In genomic region chr7:30351724-30352123, GRCh38 we compare ENCODE assay signal across 23 cellular contexts.
DNase-seq lines count a peak whose midpoint lies in the region; FAIRE-seq and TF ChIP-seq lines count a peak whose summit lies in the region.
"Had no signal": no experiment of that assay in that cellular context is flagged by ENCODE, and none has a peak within 500 bp of the region (broad histone marks: within the 10 kb centered on the region; RNA-seq: fewer than 3 reads in every experiment).

No MANE protein-coding gene starts in this region.

- 9 to 54% methylated on average over 2 of the region's 2 CpGs for WGBS in sigmoid colon, 2 donors

- intact Hi-C loops in endothelial cell of umbilical vein (cut with micrococcal nuclease) (no loop called here), sigmoid colon (cut with DNase I) (no loop called here), kidney (cut with DNase I) (no loop called here), dorsolateral prefrontal cortex (cut with DNase I) (no loop called here)

- no peak overlapping the region for H3K27ac ChIP-seq in endothelial cell of umbilical vein (ENCODE audit: insufficient read depth, low read depth, low read length)
- H3K27ac ChIP-seq in sigmoid colon = peak overlapping the region in 3 of 4 donors; percentile 34 to 61 (median 38)
- H3K27ac ChIP-seq in kidney (ENCODE audit: low read depth in 2 of 2, low read length in 2 of 2) = no peak overlapping the region
- H3K27ac ChIP-seq in dorsolateral prefrontal cortex = no peak overlapping the region
- H3K27ac ChIP-seq: 22Rv1, prostate gland, SJSA1 had no signal

- no peak overlapping the region for H2AFZ ChIP-seq in endothelial cell of umbilical vein (ENCODE audit: low read depth, low read length)

- dilution Hi-C loops in endothelial cell of umbilical vein (cut with MboI; ENCODE audit: extremely low pct_ligation_motif_present, low sequenced_read_pairs) = no loop called here

- TF ChIP-seq POLR2A in endothelial cell of umbilical vein (IDR thresholded peaks at IDR 0.05; ENCODE audit: low read depth, low read length) (no peak), sigmoid colon (IDR thresholded peaks at IDR 0.05) (no peak)

- H3K9me3 ChIP-seq in endothelial cell of umbilical vein (replicated peaks; ENCODE audit: control insufficient read depth, insufficient read depth, low read length) (no peaks in the 10 kb centered on the region), sigmoid colon (no peaks in the 10 kb centered on the region), kidney (ENCODE audit: control insufficient read depth in 1 of 2, low read length in 2 of 2) (no peaks in the 10 kb centered on the region)
- H3K9me3 ChIP-seq: prostate gland, SJSA1, tibial nerve had no signal

- H3K9me1 ChIP-seq in endothelial cell of umbilical vein (replicated peaks; ENCODE audit: control insufficient read depth, extremely low read depth, insufficient read depth, low read length) = no peaks in the 10 kb centered on the region

- H3K9ac ChIP-seq in endothelial cell of umbilical vein (replicated peaks; ENCODE audit: extremely low read depth, insufficient read depth, low read length) = no peak overlapping the region
- no peak overlapping the region for H3K9ac ChIP-seq in kidney (ENCODE audit: low read length in 2 of 2)

- POLR2A ChIA-PET in endothelial cell of umbilical vein (lab: Charles Lee) = no interaction called here

- no peak for TF ChIP-seq EP300 in sigmoid colon (IDR thresholded peaks at IDR 0.05)

- no TSS peak for BruUV-seq in endothelial cell of umbilical vein (replicated peaks; lab: Mats Ljungman, UMichigan)

- H3K4me2 ChIP-seq in endothelial cell of umbilical vein (ENCODE audit: insufficient read depth, low read length) = no peak overlapping the region

- H3K79me2 ChIP-seq in endothelial cell of umbilical vein (ENCODE audit: control insufficient read depth, insufficient read depth, low read length) = no peaks in the 10 kb centered on the region

- CTCF ChIA-PET in endothelial cell of umbilical vein (lab: Charles Lee) = interaction anchor here (0.6 kb wide), 1 partner anchor 8 kb away, joined by 3 read pairs; no protein-coding TSS in a partner anchor

- no peak for FAIRE-seq in endothelial cell of umbilical vein (lab: Jason Lieb, UNC)
- no peak for FAIRE-seq in kidney (lab: Jason Lieb, UNC)
- FAIRE-seq: D721Med had no signal

- H3K4me1 ChIP-seq in endothelial cell of umbilical vein (ENCODE audit: control insufficient read depth, extremely low read depth, insufficient read depth, low read length) = peaks cover 11% of the 10 kb centered on the region
- peaks cover 0 to 36% (median 4%) of the 10 kb centered on the region in 4 donors for H3K4me1 ChIP-seq in sigmoid colon
- H3K4me1 ChIP-seq in kidney (ENCODE audit: control insufficient read depth in 1 of 2, insufficient read depth in 1 of 2, low read depth in 1 of 2, low read length in 2 of 2) = peaks cover 3 to 5% of the 10 kb centered on the region in 2 donors
- H3K4me1 ChIP-seq: prostate gland had no signal

- no peaks in the 10 kb centered on the region for H3K36me3 ChIP-seq in endothelial cell of umbilical vein (ENCODE audit: control insufficient read depth in 2 of 2, extremely low read depth in 1 of 2, insufficient read depth in 2 of 2, low read length in 2 of 2)
- H3K36me3 ChIP-seq in sigmoid colon = no peaks in the 10 kb centered on the region
- H3K36me3 ChIP-seq in kidney (ENCODE audit: control insufficient read depth in 1 of 2, insufficient read depth in 2 of 2, low read length in 2 of 2) = no peaks in the 10 kb centered on the region
- H3K36me3 ChIP-seq: heart left ventricle, prostate gland, SJSA1 had no signal

- TF ChIP-seq CTCF in endothelial cell of umbilical vein (IDR thresholded peaks at IDR 0.05; ENCODE audit: extremely low read depth in 1 of 2, insufficient read depth in 1 of 2, low read depth in 1 of 2, low read length in 2 of 2) (no peak), sigmoid colon (IDR thresholded peaks at IDR 0.05) (no peak), kidney (IDR thresholded peaks at IDR 0.05; ENCODE audit: borderline replicate concordance, extremely low read depth, insufficient read depth) (no peak), dorsolateral prefrontal cortex (IDR thresholded peaks at IDR 0.05 in 54 of 56, conservative IDR thresholded peaks at IDR 0.05 in 2 of 56; ENCODE audit: low read depth in 1 of 56, partially characterized antibody in 56 of 56) (no peak)

- no peaks in the 10 kb centered on the region for H4K20me1 ChIP-seq in endothelial cell of umbilical vein (replicated peaks; ENCODE audit: control insufficient read depth, extremely low read depth, insufficient read depth, low read length)

- H3K4me3 ChIP-seq in endothelial cell of umbilical vein (replicated peaks in 1 of 3; ENCODE audit: insufficient read depth in 1 of 3, low read depth in 1 of 3, low read length in 3 of 3) (no peak overlapping the region), sigmoid colon (peak overlapping the region in 1 of 4 donors; percentile 1), kidney (ENCODE audit: low read length in 2 of 2) (no peak overlapping the region), dorsolateral prefrontal cortex (no peak overlapping the region)
- H3K4me3 ChIP-seq: GM12878, heart left ventricle, lung, prostate gland, SJSA1, tibial nerve had no signal

- H3K27me3 ChIP-seq in endothelial cell of umbilical vein (ENCODE audit: control insufficient read depth in 2 of 2, insufficient read depth in 2 of 2, low read length in 2 of 2) (no peaks in the 10 kb centered on the region), sigmoid colon (no peaks in the 10 kb centered on the region), dorsolateral prefrontal cortex (no peaks in the 10 kb centered on the region)
- H3K27me3 ChIP-seq: heart left ventricle, SJSA1, tibial nerve had no signal

- peak; percentile 52 for DNase-seq in DMS 273 (lab: John Stamatoyannopoulos, UW; ENCODE audit: unreplicated experiment)
- DNase-seq in DMS 273 treated with DMSO at 0.1 percent for 48 hours (lab: John Stamatoyannopoulos, UW) = no peak
- peak; percentile 57 for DNase-seq in OCI-M1 (lab: John Stamatoyannopoulos, UW)
- peak; percentile 40 for DNase-seq in endothelial cell of umbilical vein (ENCODE audit: low read depth, low spot score)
- no peak for DNase-seq in sigmoid colon
- DNase-seq in NCI-H524 (lab: John Stamatoyannopoulos, UW) = no peak
- no peak for DNase-seq in kidney
- no peak for DNase-seq in dorsolateral prefrontal cortex
- DNase-seq: activated CD4-positive, alpha-beta T cell treated with anti-CD3 and anti-CD28 coated beads for 4 hours; activated naive CD4-positive, alpha-beta T cell; activated T-cell treated with anti-CD3 and anti-CD28 coated beads, Interleukin-2, amount 50 U/mL, for 4 hours; EL; heart left ventricle; NCI-H524 treated with DMSO at 0.1 percent for 48 hours; RPMI8226; stimulated activated naive CD8-positive, alpha-beta T cell treated with anti-CD3 and anti-CD28 coated beads, Interleukin-15, amount 100 ng/mL, for 72 hours had no signal

TF ChIP-seq in endothelial cell of umbilical vein, 7 proteins besides CTCF, POLR2A, EP300 and RAD21:
- TF ChIP-seq MAX (IDR thresholded peaks at IDR 0.05; ENCODE audit: insufficient read depth, insufficient read length) = no peak
- TF ChIP-seq GATA2 (IDR thresholded peaks at IDR 0.05; ENCODE audit: insufficient read depth, insufficient read length, low read depth, low read length) = no peak
- TF ChIP-seq FOS (IDR thresholded peaks at IDR 0.05; ENCODE audit: borderline replicate concordance, insufficient read depth, low read length) = no peak
- TF ChIP-seq POLR2AphosphoS5 (IDR thresholded peaks at IDR 0.05; ENCODE audit: insufficient read depth, low read depth, low read length) = no peak
- no peak for TF ChIP-seq MYC (IDR thresholded peaks at IDR 0.05; ENCODE audit: low read depth, low read length)
- no peak for TF ChIP-seq EZH2 (IDR thresholded peaks at IDR 0.05; ENCODE audit: borderline replicate concordance, low read depth, low read length, severe bottlenecking)
- no peak for TF ChIP-seq JUN (IDR thresholded peaks at IDR 0.05; ENCODE audit: borderline replicate concordance, insufficient read depth, insufficient read length, low read depth)

Comparison
In these comparisons a context has a peak if more than half of its experiments do, and no peak if none do; other contexts are left out.
1. DNase-seq: peak in DMS 273 (single experiment), OCI-M1 (single experiment) and endothelial cell of umbilical vein (single experiment); none in DMS 273 treated with DMSO at 0.1 percent for 48 hours (single experiment), sigmoid colon (single experiment), NCI-H524 (0 of 2), kidney (single experiment) and dorsolateral prefrontal cortex (0 of 10).
2. H3K27ac ChIP-seq: peak in sigmoid colon (3 of 4); none in endothelial cell of umbilical vein (single experiment), kidney (0 of 2) and dorsolateral prefrontal cortex (0 of 59).